ENCODE assay signal across 8 cellular contexts in the genomic region with DNA sequence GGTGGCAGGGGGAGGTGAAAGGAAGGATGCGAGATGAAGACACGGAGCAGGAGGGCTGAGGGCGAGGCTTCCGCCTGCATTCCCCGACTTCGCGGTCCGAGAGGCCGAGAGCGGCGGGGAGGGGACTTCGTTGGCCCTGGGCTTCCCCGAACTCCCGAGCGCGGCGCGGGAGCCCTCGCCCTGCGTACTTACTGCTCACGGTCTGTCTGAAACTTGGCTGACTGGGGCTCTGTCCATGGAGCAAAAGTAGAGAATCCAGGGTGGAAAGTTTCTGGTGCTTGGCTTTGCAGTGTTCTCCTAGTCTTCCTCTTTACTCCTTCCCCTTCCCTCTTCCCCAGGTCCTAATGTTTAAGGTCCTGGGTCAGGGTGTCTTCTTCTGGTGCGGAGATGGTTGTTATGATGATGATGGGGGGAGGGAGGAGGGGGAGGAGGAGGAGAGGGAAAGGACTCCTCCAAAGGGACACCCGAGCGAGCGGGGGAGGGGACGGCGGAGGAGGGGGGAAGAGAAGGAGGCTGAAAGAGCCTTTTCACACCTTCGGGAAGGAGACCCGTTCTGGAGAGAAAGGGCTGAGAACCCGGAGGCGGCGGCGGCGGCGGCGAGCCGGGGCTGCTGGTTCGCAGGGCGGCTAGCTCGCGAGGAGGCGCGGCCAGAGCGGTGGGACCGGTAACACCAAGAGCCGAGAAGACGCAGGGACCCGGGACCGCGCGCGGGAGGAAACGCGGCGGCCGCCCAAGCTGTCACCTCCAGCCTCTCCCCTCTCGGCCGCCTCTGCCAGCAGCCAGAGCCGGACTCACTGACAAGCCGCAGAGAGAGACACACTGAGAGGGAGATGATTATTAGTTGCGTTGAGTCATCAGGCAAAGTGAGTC. TPM values are rescaled to one million over a fixed set of nuclear protein-coding genes. Genes with fewer than 3 reads are reported as not detected.
DNase-seq lines count a peak whose midpoint lies in the region; ATAC-seq and TF ChIP-seq lines count a peak whose summit lies in the region.

A gene (minus strand): TSS at position 793 of the 870 bp plus-strand sequence. CDS start 1,902 bp downstream, outside the sequence.

- TF ChIP-seq POLR2A in body of pancreas (IDR thresholded peaks at IDR 0.05): no peak

- peak; percentile 69 for DNase-seq in AG20443 (ENCODE audit: low spot score)
- DNase-seq in GM12865 (ENCODE audit: low read depth): peak; percentile 40
- peak; percentile 64 for DNase-seq in NOMO-1 treated with DMSO at 0.1 percent for 48 hours (lab: John Stamatoyannopoulos, UW; ENCODE audit: unreplicated experiment)
- peak in 2 of 4 donors; percentile 29 to 36 for DNase-seq in body of pancreas
- peak; percentile 58 to 66 for DNase-seq in left colon
- DNase-seq in stromal cell of bone marrow (ENCODE audit: low read depth): peak; percentile 74

- peaks cover 3 to 14% of the 10 kb centered on the region in 2 donors for H3K27me3 ChIP-seq in body of pancreas

- 1 to 3% methylated on average over 40 to 59 of the region's 61 CpGs for WGBS in body of pancreas, 2 donors

- TF ChIP-seq CTCF in GM12865 (IDR thresholded peaks at IDR 0.05; ENCODE audit: insufficient read depth, low read depth, low read length, missing control alignments) (no peak), body of pancreas (IDR thresholded peaks at IDR 0.05) (no peak)

- no peaks in the 10 kb centered on the region for H3K9me3 ChIP-seq in body of pancreas

- H3K4me1 ChIP-seq in body of pancreas: peaks cover 26% of the 10 kb centered on the region

- peak within 1 kb of the TSS in 3 of 4 donors; percentile 44 to 86 (median 83) for H3K27ac ChIP-seq in body of pancreas

- intact Hi-C loops in body of pancreas (cut with DNase I): no loop called here
- intact Hi-C loops in left colon (cut with DNase I, micrococcal nuclease): no loop called here

- peak within 1 kb of the TSS; percentile 96 for H3K4me3 ChIP-seq in GM12865 (ENCODE audit: low read depth, low read length)
- H3K4me3 ChIP-seq in body of pancreas: peak within 1 kb of the TSS; percentile 55 to 56

- no peaks in the 10 kb centered on the region for H3K36me3 ChIP-seq in body of pancreas (replicated peaks in 1 of 2; ENCODE audit: insufficient read depth in 1 of 2, low read depth in 2 of 2)

- ATAC-seq in body of pancreas: no peak
- ATAC-seq in left colon: peak; percentile 22
- ATAC-seq in GM19467 (IDR thresholded peaks at IDR 0.05; ENCODE audit: unreplicated experiment): no peak
- no peak for ATAC-seq in HG03354 (IDR thresholded peaks at IDR 0.05; ENCODE audit: poor library complexity, severe bottlenecking, unreplicated experiment)

RNA-seq across cellular contexts. Expression of the gene that starts here (rescaled TPM):
- total RNA-seq in body of pancreas: 1 to 10 TPM; 2.6 to 4.3 TPM
- 100 to 1,000 TPM; 219 to 240 TPM for total RNA-seq in left colon

Comparison
In these comparisons a context has a peak if more than half of its experiments do, and no peak if none do; other contexts are left out.
1. RNA of the gene that starts here (total RNA-seq): 219 to 240 TPM in left colon; 2.6 to 4.3 TPM in body of pancreas; every median in the first group is over 10 times any median in the second.